ENCODE assay signal across 30 cellular contexts in genomic region chr9:111429175-111429574, GRCh38. TPM values are rescaled to one million over a fixed set of nuclear protein-coding genes. Genes with fewer than 3 reads are reported as not detected.
DNase-seq lines count a peak whose midpoint lies in the region; ATAC-seq, FAIRE-seq and TF ChIP-seq lines count a peak whose summit lies in the region.
"Had no signal": no experiment of that assay in that cellular context is flagged by ENCODE, and none has a peak within 500 bp of the region (broad histone marks: within the 10 kb centered on the region; RNA-seq: fewer than 3 reads in every experiment).

No MANE protein-coding gene starts in this region.

- in situ Hi-C loops in GM13976 (cut with MboI; ENCODE audit: low sequenced_read_pairs, unreplicated experiment): no loop called here

- peaks cover 29% of the 10 kb centered on the region for H3K36me3 Mint-ChIP-seq in astrocyte (ENCODE audit: low read depth, unreplicated experiment)

- peak; percentile 83 for ATAC-seq in left lung
- ATAC-seq: CD8-positive, alpha-beta T cell; effector memory CD8-positive, alpha-beta T cell; esophagus mucosa; gastroesophageal sphincter; left ventricle myocardium superior had no signal

- H3K27ac ChIP-seq in astrocyte (ENCODE audit: low read depth, low read length): no peak overlapping the region
- H3K27ac ChIP-seq in left lung: no peak overlapping the region
- H3K27ac ChIP-seq in substantia nigra (ENCODE audit: low read depth, low read length, poor library complexity, severe bottlenecking): no peak overlapping the region
- H3K27ac ChIP-seq: cardiac muscle cell, colonic mucosa, gastroesophageal sphincter had no signal

- no peaks in the 10 kb centered on the region for H3K4me1 ChIP-seq in astrocyte (ENCODE audit: insufficient read depth, low read length)
- H3K4me1 ChIP-seq in left lung: no peaks in the 10 kb centered on the region
- H3K4me1 ChIP-seq: colonic mucosa, gastroesophageal sphincter had no signal

- peaks cover 8% of the 10 kb centered on the region for H3K4me1 Mint-ChIP-seq in astrocyte (ENCODE audit: low read depth, unreplicated experiment)
- H3K4me1 Mint-ChIP-seq: activated B cell treated with CpG ODN at 0.5 μM for 24 hours, B cell, naive B cell had no signal

- no peaks in the 10 kb centered on the region for H3K9me3 Mint-ChIP-seq in astrocyte (ENCODE audit: unreplicated experiment)
- H3K9me3 Mint-ChIP-seq: activated B cell treated with CpG ODN at 0.5 μM for 24 hours; activated naive CD4-positive, alpha-beta T cell treated with anti-CD3 and anti-CD28 coated beads, Interleukin-2, amount 50 U/mL, for 24 hours; CD8-positive, alpha-beta T cell; effector memory CD8-positive, alpha-beta T cell; mesothelial cell of epicardium; naive B cell had no signal

- H2AFZ ChIP-seq in astrocyte (ENCODE audit: low read depth, low read length): no peak overlapping the region

- no peak overlapping the region for H3K4me3 Mint-ChIP-seq in astrocyte (ENCODE audit: unreplicated experiment)
- H3K4me3 Mint-ChIP-seq: activated B cell treated with CpG ODN at 0.5 μM for 24 hours; activated naive CD4-positive, alpha-beta T cell treated with anti-CD3 and anti-CD28 coated beads, Interleukin-2, amount 50 U/mL, for 24 hours; B cell; CD8-positive, alpha-beta T cell; effector memory CD8-positive, alpha-beta T cell; mesothelial cell of epicardium; naive B cell had no signal

- no peaks in the 10 kb centered on the region for H3K9me3 ChIP-seq in astrocyte (ENCODE audit: insufficient read depth, low read depth, low read length)
- no peaks in the 10 kb centered on the region for H3K9me3 ChIP-seq in left lung
- H3K9me3 ChIP-seq: colonic mucosa, gastroesophageal sphincter had no signal

- no peak overlapping the region for H3K4me2 ChIP-seq in astrocyte (ENCODE audit: low read length)

- intact Hi-C loops in left lung (cut with DNase I): no loop called here

- H3K4me3 ChIP-seq in astrocyte (ENCODE audit: insufficient read depth, low read depth, low read length): no peak overlapping the region
- H3K4me3 ChIP-seq in left lung: no peak overlapping the region
- H3K4me3 ChIP-seq: cardiac muscle cell, colonic mucosa, gastroesophageal sphincter had no signal

- H3K79me2 ChIP-seq in astrocyte (ENCODE audit: insufficient read depth, low read length): no peaks in the 10 kb centered on the region

- no peak overlapping the region for H3K9ac ChIP-seq in astrocyte (ENCODE audit: low read length)

- H3K36me3 ChIP-seq in astrocyte (ENCODE audit: insufficient read depth, low read length) (peaks cover 28% of the 10 kb centered on the region), left lung (peaks cover 0 to 90% of the 10 kb centered on the region in 2 donors)
- H3K36me3 ChIP-seq: colonic mucosa had no signal

- H3K27me3 Mint-ChIP-seq in astrocyte (ENCODE audit: low read depth, unreplicated experiment): no peaks in the 10 kb centered on the region
- H3K27me3 Mint-ChIP-seq: activated B cell treated with CpG ODN at 0.5 μM for 24 hours; activated naive CD4-positive, alpha-beta T cell treated with anti-CD3 and anti-CD28 coated beads, Interleukin-2, amount 50 U/mL, for 24 hours; B cell; effector memory CD8-positive, alpha-beta T cell; naive B cell had no signal

- peaks cover 3% of the 10 kb centered on the region for H4K20me1 ChIP-seq in astrocyte (ENCODE audit: insufficient read depth, low read length)

- TF ChIP-seq CTCF in astrocyte (IDR thresholded peaks at IDR 0.05; ENCODE audit: insufficient read depth, low read depth, low read length) (no peak), left lung (IDR thresholded peaks at IDR 0.05) (no peak), GM13976 (IDR thresholded peaks at IDR 0.05; ENCODE audit: borderline replicate concordance, control extremely low read depth, extremely low read depth, insufficient read depth, missing control alignments) (no peak)

- no peak overlapping the region for H3K27ac Mint-ChIP-seq in astrocyte (ENCODE audit: unreplicated experiment)
- H3K27ac Mint-ChIP-seq: activated B cell treated with CpG ODN at 0.5 μM for 24 hours; activated naive CD4-positive, alpha-beta T cell treated with anti-CD3 and anti-CD28 coated beads, Interleukin-2, amount 50 U/mL, for 24 hours; B cell; CD8-positive, alpha-beta T cell; effector memory CD8-positive, alpha-beta T cell; mesothelial cell of epicardium; naive B cell had no signal

- peak; percentile 9 for DNase-seq in COLO829 (ENCODE audit: low spot score)
- peak; percentile 2 for DNase-seq in NCI-H146 (lab: John Stamatoyannopoulos, UW)
- peak; percentile 23 for DNase-seq in astrocyte (ENCODE audit: low read depth)
- no peak for DNase-seq in left lung
- DNase-seq in GM19239 (ENCODE audit: insufficient read length, low spot score): no peak
- DNase-seq in substantia nigra (lab: John Stamatoyannopoulos, UW): no peak
- no peak for DNase-seq in GM13976 (ENCODE audit: low spot score)
- no peak for DNase-seq in SKM-1 treated with dmso at 0.1 percent for 144 hours (lab: John Stamatoyannopoulos, UW; ENCODE audit: unreplicated experiment)
- DNase-seq: activated B cell treated with CpG ODN at 0.5 μM for 24 hours; activated CD4-positive, alpha-beta T cell treated with anti-CD3 and anti-CD28 coated beads, Interleukin-2, amount 50 U/mL, for 4 hours; CD8-positive, alpha-beta T cell; colonic mucosa; effector memory CD8-positive, alpha-beta T cell; HCEC 1CT; Kasumi-1; left ventricle myocardium superior; naive B cell; NCI-H1694 treated with DMSO at 0.1 percent for 48 hours; NCI-H2171 treated with DMSO at 0.1 percent for 48 hours; NCI-H524; nucleus accumbens; small intestine; trophoblast cell had no signal

- FAIRE-seq in astrocyte (lab: Jason Lieb, UNC) (no peak), GM19239 (lab: Jason Lieb, UNC) (no peak)
- FAIRE-seq: RCC 7860, small intestine had no signal

- no peaks in the 10 kb centered on the region for H3K27me3 ChIP-seq in astrocyte (ENCODE audit: insufficient read depth, low read length)
- no peaks in the 10 kb centered on the region for H3K27me3 ChIP-seq in left lung
- H3K27me3 ChIP-seq: cardiac muscle cell, colonic mucosa, gastroesophageal sphincter had no signal

RNA-seq across cellular contexts. Expression of gene ECPAS, which starts 55.0 kb away (rescaled TPM):
- total RNA-seq in astrocyte: 89.7 and 93.1 TPM in 2 replicates
- 10 to 100 TPM; 77.4 to 91.8 TPM for total RNA-seq in left lung

Comparison
In these comparisons a context has a peak if more than half of its experiments do, and no peak if none do; other contexts are left out.
1. DNase-seq: peak in COLO829 (single experiment), NCI-H146 (single experiment) and astrocyte (single experiment); none in left lung (0 of 2), GM19239 (single experiment), substantia nigra (0 of 49), GM13976 (single experiment) and SKM-1 treated with dmso at 0.1 percent for 144 hours (single experiment).